1 cellular context compared by ENCODE assay signal in the genomic region with DNA sequence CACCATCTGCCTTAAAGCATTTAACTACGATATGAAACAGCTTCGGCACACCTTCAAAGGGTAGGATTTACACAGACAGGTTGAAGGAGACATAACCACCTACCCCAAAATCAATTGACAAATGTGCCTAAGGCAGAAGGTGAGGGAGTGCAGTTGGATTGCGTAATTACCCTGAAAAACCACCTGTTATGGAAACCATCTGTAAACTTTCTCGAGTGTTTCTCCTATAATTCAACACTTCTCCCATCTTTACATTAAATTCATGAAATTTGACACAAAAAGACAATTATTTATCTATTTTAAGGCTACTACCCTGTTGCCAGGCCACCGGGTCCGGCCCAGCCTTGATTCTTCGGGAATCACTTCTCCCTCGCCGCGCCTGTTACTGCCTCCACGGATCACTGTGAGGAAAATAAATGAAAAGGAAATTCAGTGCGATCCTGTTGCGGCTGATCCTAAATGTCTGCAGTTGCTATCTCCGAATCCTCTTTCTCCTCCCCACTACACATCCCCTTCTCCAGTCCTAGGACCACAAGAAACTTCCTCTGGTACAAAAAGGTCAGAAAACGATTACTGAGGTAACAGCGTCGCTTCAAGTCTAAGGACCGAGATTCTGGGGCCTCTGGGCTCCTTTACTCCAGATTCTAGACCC.
TF ChIP-seq lines count a peak whose summit lies in the region.

No MANE protein-coding gene starts in this region.

TF ChIP-seq in H1, 55 proteins besides CTCF, POLR2A, EP300 and RAD21:
- TF ChIP-seq SIN3A (conservative IDR thresholded peaks at IDR 0.05 in 1 of 2, IDR thresholded peaks at IDR 0.05 in 1 of 2; ENCODE audit: low read depth in 1 of 2, low read length in 2 of 2) (0 out of 4 replicates have a peak, but pooled peaks of 1 of the 2 experiments have one; percentile 35), POU5F1 (IDR thresholded peaks at IDR 0.05; ENCODE audit: low read depth, low read length) (no peak), CEBPB (IDR thresholded peaks at IDR 0.05; ENCODE audit: low read depth, low read length) (peak; percentile 98)
